ENCODE assay signal across 8 cellular contexts in genomic region chr5:176360894-176361436, GRCh38. TPM values are rescaled to one million over a fixed set of nuclear protein-coding genes. Genes with fewer than 3 reads are reported as not detected.
DNase-seq lines count a peak whose midpoint lies in the region; ATAC-seq and TF ChIP-seq lines count a peak whose summit lies in the region.

No MANE protein-coding gene starts in this region.

- H3K4me1 Mint-ChIP-seq in chondrocyte (ENCODE audit: low read depth): peaks cover 28% of the 10 kb centered on the region

- no peaks in the 10 kb centered on the region for H3K9me3 Mint-ChIP-seq in chondrocyte (ENCODE audit: low read depth)

- H3K27me3 Mint-ChIP-seq in chondrocyte (ENCODE audit: low read depth): no peaks in the 10 kb centered on the region

- H3K4me1 ChIP-seq in MM.1S (ENCODE audit: low read length): 0 out of 2 replicates have a peak, but pooled peaks cover 5% of the 10 kb centered on the region
- peaks cover 0 to 11% of the 10 kb centered on the region in 2 donors for H3K4me1 ChIP-seq in lung (ENCODE audit: control insufficient read depth in 2 of 2, insufficient read depth in 2 of 2, low read length in 2 of 2)
- peaks cover 14% of the 10 kb centered on the region for H3K4me1 ChIP-seq in upper lobe of right lung

- no peaks in the 10 kb centered on the region; the same call in 1 of the 2 replicates for H3F3A ChIP-seq in MM.1S (ENCODE audit: insufficient read depth, low read length)

- peak overlapping the region; percentile 77 for H3K4me2 ChIP-seq in MM.1S (ENCODE audit: low read depth, low read length)

- H3K79me2 ChIP-seq in MM.1S (ENCODE audit: low read length): peaks cover 36% of the 10 kb centered on the region

- no peaks in the 10 kb centered on the region for H3K9me2 ChIP-seq in MM.1S (replicated peaks; ENCODE audit: insufficient read depth, low read length)

- intact Hi-C loops in upper lobe of right lung (cut with DNase I): no loop called here

- H4K20me1 ChIP-seq in MM.1S (ENCODE audit: insufficient read depth, low read length): no peaks in the 10 kb centered on the region

- H3K9me3 ChIP-seq in MM.1S (replicated peaks; ENCODE audit: insufficient read depth, low read length): no peaks in the 10 kb centered on the region
- H3K9me3 ChIP-seq in lung (ENCODE audit: control insufficient read depth in 2 of 2, insufficient read depth in 1 of 2, low read length in 1 of 2): no peaks in the 10 kb centered on the region
- no peaks in the 10 kb centered on the region for H3K9me3 ChIP-seq in upper lobe of right lung

- TF ChIP-seq CTCF in MM.1S (IDR thresholded peaks at IDR 0.05; ENCODE audit: low read length): no peak
- no peak for TF ChIP-seq CTCF in chondrocyte (IDR thresholded peaks at IDR 0.05)
- no peak for TF ChIP-seq CTCF in lung (IDR thresholded peaks at IDR 0.05; ENCODE audit: control extremely low read depth, extremely low read depth)
- no peak for TF ChIP-seq CTCF in upper lobe of right lung (IDR thresholded peaks at IDR 0.05)

- H3K36me3 ChIP-seq in MM.1S (replicated peaks; ENCODE audit: insufficient read depth, low read length) (no peaks in the 10 kb centered on the region), lung (ENCODE audit: control insufficient read depth in 2 of 2, insufficient read depth in 2 of 2, low read length in 2 of 2) (peaks cover 0 to 2% of the 10 kb centered on the region in 2 donors), upper lobe of right lung (peaks cover 17% of the 10 kb centered on the region)

- DNase-seq in NCI-H82 (lab: John Stamatoyannopoulos, UW) (peak; percentile 56), NCI-H82 treated with DMSO at 0.1 percent for 48 hours (lab: John Stamatoyannopoulos, UW; ENCODE audit: unreplicated experiment) (no peak), MM.1S (peak; percentile 11), chondrocyte (ENCODE audit: low spot score) (no peak), lung (ENCODE audit: low spot score) (no peak), upper lobe of right lung (no peak)

- H2AFZ ChIP-seq in MM.1S (ENCODE audit: low read length): peak overlapping the region; percentile 86

- no peak overlapping the region for H3K27ac ChIP-seq in MM.1S (ENCODE audit: low read length)
- H3K27ac ChIP-seq in lung (ENCODE audit: low read depth in 1 of 2, low read length in 1 of 2): peak overlapping the region; percentile 71 to 86
- peak overlapping the region; percentile 77 for H3K27ac ChIP-seq in upper lobe of right lung

- peak overlapping the region; percentile 94 for H3K27ac Mint-ChIP-seq in chondrocyte (ENCODE audit: unreplicated experiment)

- 2 to 3% methylated on average over 27 of the region's 27 CpGs for WGBS in lung, 2 donors

- H3K36me3 Mint-ChIP-seq in chondrocyte (ENCODE audit: low read depth): peaks cover 4% of the 10 kb centered on the region

- peak overlapping the region; percentile 95 for H3K4me3 ChIP-seq in MM.1S (ENCODE audit: low read length)
- H3K4me3 ChIP-seq in lung: peak overlapping the region; percentile 92
- peak overlapping the region; percentile 81 for H3K4me3 ChIP-seq in upper lobe of right lung

- H3K27me3 ChIP-seq in MM.1S (replicated peaks; ENCODE audit: insufficient read depth, low read length) (peaks cover 11% of the 10 kb centered on the region), lung (ENCODE audit: control insufficient read depth, insufficient read depth) (no peaks in the 10 kb centered on the region), upper lobe of right lung (no peaks in the 10 kb centered on the region)

- peak; percentile 3 for ATAC-seq in lung (ENCODE audit: insufficient read depth, low FRiP score)
- peak; percentile 1 for ATAC-seq in upper lobe of right lung
- no peak for ATAC-seq in GM18870 (IDR thresholded peaks at IDR 0.05; ENCODE audit: unreplicated experiment)
- ATAC-seq in GM18520 (IDR thresholded peaks at IDR 0.05; ENCODE audit: unreplicated experiment): no peak

- H3K9ac ChIP-seq in MM.1S (ENCODE audit: low read length): peak overlapping the region; percentile 79

- H3K4me3 Mint-ChIP-seq in chondrocyte (ENCODE audit: unreplicated experiment): peak overlapping the region; percentile 97

RNA-seq across cellular contexts. Expression of gene KIAA1191, which starts 0.6 kb away (rescaled TPM):
- total RNA-seq in chondrocyte: 89.5 to 103 TPM (median 91.5 TPM) in 3 replicates
- total RNA-seq in lung: 10 to 100 TPM; 76.7 to 78.1 TPM
- polyA plus RNA-seq in lung: 10 to 100 TPM; 41.0 to 47.0 TPM
- 92.6 TPM for total RNA-seq in upper lobe of right lung

RNA-seq across cellular contexts. Expression of gene ARL10, which starts 4.3 kb away (rescaled TPM):
- total RNA-seq in chondrocyte: 24.5 to 37.8 TPM (median 33.7 TPM) in 3 replicates
- total RNA-seq in lung: 10 to 100 TPM in 1 of 2 donors, 1 to 10 TPM in 1; 6.1 to 13.4 TPM
- 1 to 10 TPM; 1.5 to 2.6 TPM for polyA plus RNA-seq in lung
- total RNA-seq in upper lobe of right lung: 7.9 TPM

RNA-seq across cellular contexts. Expression of gene NOP16, which starts 27.4 kb away (rescaled TPM):
- total RNA-seq in chondrocyte (16.8 to 22.8 TPM (median 19.9 TPM) in 3 replicates), lung (10 to 100 TPM in 1 of 2 donors, 1 to 10 TPM in 1; 5.0 to 28.5 TPM), upper lobe of right lung (13.6 TPM)
- polyA plus RNA-seq in lung: 10 to 100 TPM; 44.4 to 52.1 TPM

RNA-seq across cellular contexts. Expression of gene HIGD2A, which starts 27.6 kb away (rescaled TPM):
- 70.3 to 83.5 TPM (median 74.6 TPM) in 3 replicates for total RNA-seq in chondrocyte
- total RNA-seq in lung: 100 to 1,000 TPM in 1 of 2 donors, 10 to 100 TPM in 1; 71.2 to 101 TPM
- polyA plus RNA-seq in lung: 100 to 1,000 TPM; 115 to 190 TPM
- total RNA-seq in upper lobe of right lung: 104 TPM

RNA-seq across cellular contexts. Expression of gene CLTB, which starts 55.4 kb away (rescaled TPM):
- 63.8 to 85.6 TPM (median 65.3 TPM) in 3 replicates for total RNA-seq in chondrocyte
- 100 to 1,000 TPM in 1 of 2 donors, 10 to 100 TPM in 1; 33.2 to 123 TPM for total RNA-seq in lung
- polyA plus RNA-seq in lung: 100 to 1,000 TPM; 101 to 193 TPM
- total RNA-seq in upper lobe of right lung: 80.9 TPM

Comparison
In these comparisons a context has a peak if more than half of its experiments do, and no peak if none do; other contexts are left out.
1. DNase-seq: peak in NCI-H82 (single experiment) and MM.1S (single experiment); none in NCI-H82 treated with DMSO at 0.1 percent for 48 hours (single experiment), chondrocyte (single experiment), lung (single experiment) and upper lobe of right lung (single experiment).
2. ATAC-seq: peak in lung (single experiment) and upper lobe of right lung (single experiment); none in GM18870 (single experiment) and GM18520 (single experiment).
3. Peak in every context shown above with its lines, with median percentiles within 50 percentile points of each other: H3K4me3 ChIP-seq.